ENCODE assay signal across 1 cellular context in the genomic region with DNA sequence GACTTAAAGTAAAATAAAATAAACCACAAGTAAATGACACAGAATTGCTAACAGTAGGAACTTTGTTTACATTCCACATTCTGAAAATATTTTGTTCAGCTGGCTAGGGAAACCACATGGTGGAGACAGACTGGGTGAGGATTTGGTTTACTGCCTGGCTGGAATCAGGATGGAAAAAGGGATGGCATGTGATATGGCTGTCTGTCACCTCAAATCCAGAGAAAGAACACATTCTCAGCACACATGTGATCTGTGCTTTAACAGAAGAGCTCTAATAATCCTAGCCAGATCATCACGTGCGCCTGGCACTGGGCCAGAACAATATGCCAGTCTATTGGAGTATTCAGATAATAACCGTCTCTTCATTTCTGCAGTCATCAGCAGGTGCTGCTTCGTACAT.
TF ChIP-seq lines count a peak whose summit lies in the region.

No MANE protein-coding gene starts in this region.

TF ChIP-seq in GM23338, 12 proteins besides CTCF, POLR2A, EP300 and RAD21 (continued from another document):
- TF ChIP-seq, protein P1, sequence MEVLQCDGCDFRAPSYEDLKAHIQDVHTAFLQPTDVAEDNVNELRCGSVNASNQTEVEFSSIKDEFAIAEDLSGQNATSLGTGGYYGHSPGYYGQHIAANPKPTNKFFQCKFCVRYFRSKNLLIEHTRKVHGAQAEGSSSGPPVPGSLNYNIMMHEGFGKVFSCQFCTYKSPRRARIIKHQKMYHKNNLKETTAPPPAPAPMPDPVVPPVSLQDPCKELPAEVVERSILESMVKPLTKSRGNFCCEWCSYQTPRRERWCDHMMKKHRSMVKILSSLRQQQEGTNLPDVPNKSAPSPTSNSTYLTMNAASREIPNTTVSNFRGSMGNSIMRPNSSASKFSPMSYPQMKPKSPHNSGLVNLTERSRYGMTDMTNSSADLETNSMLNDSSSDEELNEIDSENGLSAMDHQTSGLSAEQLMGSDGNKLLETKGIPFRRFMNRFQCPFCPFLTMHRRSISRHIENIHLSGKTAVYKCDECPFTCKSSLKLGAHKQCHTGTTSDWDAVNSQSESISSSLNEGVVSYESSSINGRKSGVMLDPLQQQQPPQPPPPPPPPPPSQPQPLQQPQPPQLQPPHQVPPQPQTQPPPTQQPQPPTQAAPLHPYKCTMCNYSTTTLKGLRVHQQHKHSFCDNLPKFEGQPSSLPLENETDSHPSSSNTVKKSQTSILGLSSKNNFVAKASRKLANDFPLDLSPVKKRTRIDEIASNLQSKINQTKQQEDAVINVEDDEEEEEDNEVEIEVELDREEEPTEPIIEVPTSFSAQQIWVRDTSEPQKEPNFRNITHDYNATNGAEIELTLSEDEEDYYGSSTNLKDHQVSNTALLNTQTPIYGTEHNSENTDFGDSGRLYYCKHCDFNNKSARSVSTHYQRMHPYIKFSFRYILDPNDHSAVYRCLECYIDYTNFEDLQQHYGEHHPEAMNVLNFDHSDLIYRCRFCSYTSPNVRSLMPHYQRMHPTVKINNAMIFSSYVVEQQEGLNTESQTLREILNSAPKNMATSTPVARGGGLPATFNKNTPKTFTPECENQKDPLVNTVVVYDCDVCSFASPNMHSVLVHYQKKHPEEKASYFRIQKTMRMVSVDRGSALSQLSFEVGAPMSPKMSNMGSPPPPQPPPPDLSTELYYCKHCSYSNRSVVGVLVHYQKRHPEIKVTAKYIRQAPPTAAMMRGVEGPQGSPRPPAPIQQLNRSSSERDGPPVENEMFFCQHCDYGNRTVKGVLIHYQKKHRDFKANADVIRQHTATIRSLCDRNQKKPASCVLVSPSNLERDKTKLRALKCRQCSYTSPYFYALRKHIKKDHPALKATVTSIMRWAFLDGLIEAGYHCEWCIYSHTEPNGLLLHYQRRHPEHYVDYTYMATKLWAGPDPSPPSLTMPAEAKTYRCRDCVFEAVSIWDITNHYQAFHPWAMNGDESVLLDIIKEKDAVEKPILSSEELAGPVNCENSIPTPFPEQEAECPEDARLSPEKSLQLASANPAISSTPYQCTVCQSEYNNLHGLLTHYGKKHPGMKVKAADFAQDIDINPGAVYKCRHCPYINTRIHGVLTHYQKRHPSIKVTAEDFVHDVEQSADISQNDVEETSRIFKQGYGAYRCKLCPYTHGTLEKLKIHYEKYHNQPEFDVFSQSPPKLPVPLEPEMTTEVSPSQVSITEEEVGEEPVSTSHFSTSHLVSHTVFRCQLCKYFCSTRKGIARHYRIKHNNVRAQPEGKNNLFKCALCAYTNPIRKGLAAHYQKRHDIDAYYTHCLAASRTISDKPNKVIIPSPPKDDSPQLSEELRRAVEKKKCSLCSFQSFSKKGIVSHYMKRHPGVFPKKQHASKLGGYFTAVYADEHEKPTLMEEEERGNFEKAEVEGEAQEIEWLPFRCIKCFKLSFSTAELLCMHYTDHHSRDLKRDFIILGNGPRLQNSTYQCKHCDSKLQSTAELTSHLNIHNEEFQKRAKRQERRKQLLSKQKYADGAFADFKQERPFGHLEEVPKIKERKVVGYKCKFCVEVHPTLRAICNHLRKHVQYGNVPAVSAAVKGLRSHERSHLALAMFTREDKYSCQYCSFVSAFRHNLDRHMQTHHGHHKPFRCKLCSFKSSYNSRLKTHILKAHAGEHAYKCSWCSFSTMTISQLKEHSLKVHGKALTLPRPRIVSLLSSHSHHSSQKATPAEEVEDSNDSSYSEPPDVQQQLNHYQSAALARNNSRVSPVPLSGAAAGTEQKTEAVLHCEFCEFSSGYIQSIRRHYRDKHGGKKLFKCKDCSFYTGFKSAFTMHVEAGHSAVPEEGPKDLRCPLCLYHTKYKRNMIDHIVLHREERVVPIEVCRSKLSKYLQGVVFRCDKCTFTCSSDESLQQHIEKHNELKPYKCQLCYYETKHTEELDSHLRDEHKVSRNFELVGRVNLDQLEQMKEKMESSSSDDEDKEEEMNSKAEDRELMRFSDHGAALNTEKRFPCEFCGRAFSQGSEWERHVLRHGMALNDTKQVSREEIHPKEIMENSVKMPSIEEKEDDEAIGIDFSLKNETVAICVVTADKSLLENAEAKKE (CRISPR knock-in tag; IDR thresholded peaks at IDR 0.05) = no peak
- TF ChIP-seq, protein P2, sequence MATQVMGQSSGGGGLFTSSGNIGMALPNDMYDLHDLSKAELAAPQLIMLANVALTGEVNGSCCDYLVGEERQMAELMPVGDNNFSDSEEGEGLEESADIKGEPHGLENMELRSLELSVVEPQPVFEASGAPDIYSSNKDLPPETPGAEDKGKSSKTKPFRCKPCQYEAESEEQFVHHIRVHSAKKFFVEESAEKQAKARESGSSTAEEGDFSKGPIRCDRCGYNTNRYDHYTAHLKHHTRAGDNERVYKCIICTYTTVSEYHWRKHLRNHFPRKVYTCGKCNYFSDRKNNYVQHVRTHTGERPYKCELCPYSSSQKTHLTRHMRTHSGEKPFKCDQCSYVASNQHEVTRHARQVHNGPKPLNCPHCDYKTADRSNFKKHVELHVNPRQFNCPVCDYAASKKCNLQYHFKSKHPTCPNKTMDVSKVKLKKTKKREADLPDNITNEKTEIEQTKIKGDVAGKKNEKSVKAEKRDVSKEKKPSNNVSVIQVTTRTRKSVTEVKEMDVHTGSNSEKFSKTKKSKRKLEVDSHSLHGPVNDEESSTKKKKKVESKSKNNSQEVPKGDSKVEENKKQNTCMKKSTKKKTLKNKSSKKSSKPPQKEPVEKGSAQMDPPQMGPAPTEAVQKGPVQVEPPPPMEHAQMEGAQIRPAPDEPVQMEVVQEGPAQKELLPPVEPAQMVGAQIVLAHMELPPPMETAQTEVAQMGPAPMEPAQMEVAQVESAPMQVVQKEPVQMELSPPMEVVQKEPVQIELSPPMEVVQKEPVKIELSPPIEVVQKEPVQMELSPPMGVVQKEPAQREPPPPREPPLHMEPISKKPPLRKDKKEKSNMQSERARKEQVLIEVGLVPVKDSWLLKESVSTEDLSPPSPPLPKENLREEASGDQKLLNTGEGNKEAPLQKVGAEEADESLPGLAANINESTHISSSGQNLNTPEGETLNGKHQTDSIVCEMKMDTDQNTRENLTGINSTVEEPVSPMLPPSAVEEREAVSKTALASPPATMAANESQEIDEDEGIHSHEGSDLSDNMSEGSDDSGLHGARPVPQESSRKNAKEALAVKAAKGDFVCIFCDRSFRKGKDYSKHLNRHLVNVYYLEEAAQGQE (IDR thresholded peaks at IDR 0.05; ENCODE audit: unreplicated experiment) = no peak
- no peak for TF ChIP-seq EZH2phosphoT487 (IDR thresholded peaks at IDR 0.05; ENCODE audit: unreplicated experiment)
- TF ChIP-seq STAT1 (IDR thresholded peaks at IDR 0.05; ENCODE audit: unreplicated experiment) = no peak
